29 cellular contexts compared by ENCODE assay signal in the genomic region with DNA sequence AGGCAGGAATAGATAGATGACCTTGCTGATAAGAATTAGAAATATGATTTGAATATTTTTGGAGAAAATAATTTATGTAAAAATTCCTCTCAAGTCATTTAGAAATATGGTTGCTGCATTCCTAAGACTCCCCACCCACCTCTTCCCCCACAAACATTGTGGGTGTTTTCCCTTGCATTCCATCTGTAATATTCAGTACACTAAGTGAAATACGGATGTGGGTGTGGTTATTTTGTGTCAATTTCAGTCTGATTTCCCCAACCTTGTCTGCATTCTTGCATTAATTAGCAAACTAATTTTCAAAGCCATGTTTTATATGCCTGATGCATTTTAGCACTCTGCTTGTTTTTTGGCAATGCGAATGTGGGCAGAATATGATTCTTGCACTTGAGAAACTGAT.
"Had no signal": no experiment of that assay in that cellular context is flagged by ENCODE, and none has a peak within 500 bp of the region (broad histone marks: within the 10 kb centered on the region; RNA-seq: fewer than 3 reads in every experiment).

No MANE protein-coding gene starts in this region.

- DNase-seq: activated CD4-positive, alpha-beta T cell treated with anti-CD3 and anti-CD28 coated beads for 4 hours; activated CD4-positive, alpha-beta T cell treated with anti-CD3 and anti-CD28 coated beads, Interleukin-2, amount 50 U/mL, for 4 hours; activated naive CD4-positive, alpha-beta T cell treated with Interleukin-2 at 50 U/mL for 16 hours; activated T-cell treated with anti-CD3 and anti-CD28 coated beads for 4 hours; activated T-cell treated with anti-CD3 and anti-CD28 coated beads, Interleukin-2, amount 50 U/mL, for 72 hours; anterior cingulate cortex; brain microvascular endothelial cell; central memory CD4-positive, alpha-beta T cell; dermis blood vessel endothelial cell; effector CD4-positive, alpha-beta T cell; gastrocnemius medialis; glutamatergic neuron; left cardiac atrium; left ventricle myocardium superior; ovary; retina; sigmoid colon; stimulated activated CD4-positive, alpha-beta T cell treated with anti-CD3 and anti-CD28 coated beads, Interleukin-1b, Interleukin-23, amount 100 ng/mL, for 48 hours; stimulated activated CD4-positive, alpha-beta T cell treated with anti-CD3 and anti-CD28 coated beads, Interleukin-4, amount 100 ng/mL, for 4 hours; stimulated activated CD8-positive, alpha-beta memory T cell treated with anti-CD3 and anti-CD28 coated beads, Interleukin-4, amount 100 ng/mL, for 48 hours; stimulated activated naive CD8-positive, alpha-beta T cell treated with anti-CD3 and anti-CD28 coated beads, Interleukin-15, amount 100 ng/mL, for 72 hours; substantia nigra; T-helper 9 cell had no signal

- H3K4me2 ChIP-seq: smooth muscle cell had no signal

- ATAC-seq: activated T-cell treated with anti-CD3 and anti-CD28 coated beads, Interleukin-2, amount 50 U/mL, for 72 hours; gastrocnemius medialis; left ventricle myocardium superior; stimulated activated memory B cell treated with anti-CD40 and anti-IgM and Interleukin-4, amounts not matched to agents 10 μg/mL and 1 μg/mL and 100 μg/mL, for 72 hours; stimulated activated naive CD8-positive, alpha-beta T cell treated with anti-CD3 and anti-CD28 coated beads, Interleukin-15, amount 100 ng/mL, for 72 hours had no signal

- FAIRE-seq: islet of Langerhans, TTC549 had no signal

- H3K27me3 ChIP-seq: brain microvascular endothelial cell, gastrocnemius medialis, ovary, sigmoid colon, vagina had no signal

- H3K27ac ChIP-seq: brain microvascular endothelial cell, ovary, sigmoid colon, vagina, VCaP had no signal

- H3K36me3 ChIP-seq: brain microvascular endothelial cell, gastrocnemius medialis, ovary, sigmoid colon, vagina had no signal

- H3K9me3 ChIP-seq: gastrocnemius medialis, ovary, sigmoid colon, vagina had no signal

- H3K4me1 ChIP-seq: vagina had no signal

- H3K4me3 ChIP-seq: gastrocnemius medialis, ovary, sigmoid colon, smooth muscle cell, vagina had no signal
